In the genomic region with DNA sequence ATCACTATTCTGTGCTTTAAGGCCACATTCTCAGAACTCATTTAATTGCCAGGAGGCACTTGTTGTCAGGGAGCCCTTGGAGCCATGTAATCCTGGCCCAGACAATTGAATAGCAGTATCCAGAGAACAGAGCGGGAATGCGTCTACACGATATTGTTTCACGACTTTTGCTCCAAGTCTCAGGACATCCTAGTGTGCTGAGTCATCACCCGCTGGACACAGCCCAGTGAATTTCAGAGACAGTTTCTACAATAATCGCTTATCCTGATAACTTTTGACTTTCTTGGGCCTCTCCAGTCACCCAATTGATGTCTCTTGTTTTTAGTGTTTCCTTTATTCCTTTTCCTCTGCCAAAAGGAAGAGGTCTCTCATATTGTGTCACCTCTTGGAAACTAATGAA, we compare ENCODE assay signal across 20 cellular contexts.
DNase-seq lines count a peak whose midpoint lies in the region; ATAC-seq and TF ChIP-seq lines count a peak whose summit lies in the region.
"Had no signal": no experiment of that assay in that cellular context is flagged by ENCODE, and none has a peak within 500 bp of the region (broad histone marks: within the 10 kb centered on the region; RNA-seq: fewer than 3 reads in every experiment).

No MANE protein-coding gene starts in this region.

- H3K4me2 ChIP-seq in neural progenitor cell, result no peak overlapping the region

- DNase-seq in body of pancreas (no peak), neural progenitor cell (ENCODE audit: low spot score) (no peak), hippocampal formation (lab: John Stamatoyannopoulos, UW) (no peak)
- DNase-seq: AML-193; CD8-positive, alpha-beta memory T cell; GDM1; GOT3; HCEC 1CT; KBM-7; NCI-H1092; NCI-H1436; NCI-H187 treated with DMSO at 0.1 percent for 48 hours; NCI-H2107; SJCRH30 had no signal

- H3K4me1 ChIP-seq in HUES64 (ENCODE audit: insufficient read depth, low read length), result no peaks in the 10 kb centered on the region
- no peaks in the 10 kb centered on the region for H3K4me1 ChIP-seq in body of pancreas
- H3K4me1 ChIP-seq in neural progenitor cell, result no peaks in the 10 kb centered on the region
- H3K4me1 ChIP-seq: SJCRH30 had no signal

- no peaks in the 10 kb centered on the region for H3K36me3 ChIP-seq in HUES64 (ENCODE audit: insufficient read depth, low read length)
- H3K36me3 ChIP-seq in body of pancreas (replicated peaks in 1 of 2; ENCODE audit: insufficient read depth in 1 of 2, low read depth in 2 of 2), result no peaks in the 10 kb centered on the region
- H3K36me3 ChIP-seq in neural progenitor cell, result no peaks in the 10 kb centered on the region
- H3K36me3 ChIP-seq: SJCRH30 had no signal

- ATAC-seq in body of pancreas, result peak; percentile 40
- no peak for ATAC-seq in GM18868 (IDR thresholded peaks at IDR 0.05; ENCODE audit: unreplicated experiment)
- no peak for ATAC-seq in HG03280 (IDR thresholded peaks at IDR 0.05; ENCODE audit: unreplicated experiment)
- ATAC-seq in HG03045 (IDR thresholded peaks at IDR 0.05; ENCODE audit: unreplicated experiment), result no peak
- ATAC-seq: Panc1 had no signal

- H3K4me3 Mint-ChIP-seq in neural progenitor cell, result no peak overlapping the region
- H3K4me3 Mint-ChIP-seq: CD8-positive, alpha-beta memory T cell had no signal

- TF ChIP-seq CTCF in body of pancreas (IDR thresholded peaks at IDR 0.05) (no peak), neural progenitor cell (IDR thresholded peaks at IDR 0.05) (no peak)

- peaks cover 5% of the 10 kb centered on the region for H3K27me3 Mint-ChIP-seq in neural progenitor cell (ENCODE audit: insufficient read depth, low read depth)

- no peak overlapping the region for H2AFZ ChIP-seq in neural progenitor cell (replicated peaks)

- H3K36me3 Mint-ChIP-seq in neural progenitor cell, result no peaks in the 10 kb centered on the region
- H3K36me3 Mint-ChIP-seq: CD8-positive, alpha-beta memory T cell had no signal

- H3K27ac ChIP-seq in HUES64 (ENCODE audit: low read depth, low read length) (peak overlapping the region; percentile 28; the same call in 1 of the 2 replicates), body of pancreas (no peak overlapping the region), neural progenitor cell (no peak overlapping the region)
- H3K27ac ChIP-seq: C4-2B, SJCRH30 had no signal

- H3K4me3 ChIP-seq in HUES64 (ENCODE audit: low read length), result no peak overlapping the region
- H3K4me3 ChIP-seq in body of pancreas, result no peak overlapping the region
- H3K4me3 ChIP-seq in neural progenitor cell, result no peak overlapping the region
- H3K4me3 ChIP-seq: SJCRH30 had no signal

- H3K79me2 ChIP-seq in neural progenitor cell (ENCODE audit: low read depth), result no peaks in the 10 kb centered on the region

- no peaks in the 10 kb centered on the region for H3K9me3 Mint-ChIP-seq in neural progenitor cell

- no peak overlapping the region for H3K9ac ChIP-seq in HUES64 (ENCODE audit: low read depth, low read length)
- no peak overlapping the region for H3K9ac ChIP-seq in neural progenitor cell

- H3K27me3 ChIP-seq in HUES64 (ENCODE audit: insufficient read depth, low read length), result no peaks in the 10 kb centered on the region
- H3K27me3 ChIP-seq in body of pancreas, result no peaks in the 10 kb centered on the region
- H3K27me3 ChIP-seq in neural progenitor cell, result no peaks in the 10 kb centered on the region
- H3K27me3 ChIP-seq: SJCRH30 had no signal

- H3K27ac Mint-ChIP-seq in neural progenitor cell, result peak overlapping the region; percentile 96
- H3K27ac Mint-ChIP-seq: CD8-positive, alpha-beta memory T cell had no signal

- peaks cover 28% of the 10 kb centered on the region for H3K4me1 Mint-ChIP-seq in neural progenitor cell
- H3K4me1 Mint-ChIP-seq: CD8-positive, alpha-beta memory T cell had no signal

- TF ChIP-seq POLR2A in body of pancreas (IDR thresholded peaks at IDR 0.05), result no peak

- WGBS in HUES64, result 91% methylated on average over 6 of the region's 6 CpGs
- WGBS in body of pancreas, 2 donors, result 86 to 87% methylated on average over 6 of the region's 6 CpGs

- intact Hi-C loops in body of pancreas (cut with DNase I), result no loop called here

- H4K20me1 ChIP-seq in neural progenitor cell (ENCODE audit: low read depth), result no peaks in the 10 kb centered on the region

- H3K9me3 ChIP-seq in HUES64 (ENCODE audit: insufficient read depth, low read depth, low read length), result no peaks in the 10 kb centered on the region
- no peaks in the 10 kb centered on the region for H3K9me3 ChIP-seq in body of pancreas
- no peaks in the 10 kb centered on the region for H3K9me3 ChIP-seq in neural progenitor cell (ENCODE audit: low read depth)
- H3K9me3 ChIP-seq: SJCRH30 had no signal

- H3F3A ChIP-seq in neural progenitor cell (ENCODE audit: low read depth), result no peaks in the 10 kb centered on the region
